Comparison of ENCODE assay signal across 8 cellular contexts in the genomic region with DNA sequence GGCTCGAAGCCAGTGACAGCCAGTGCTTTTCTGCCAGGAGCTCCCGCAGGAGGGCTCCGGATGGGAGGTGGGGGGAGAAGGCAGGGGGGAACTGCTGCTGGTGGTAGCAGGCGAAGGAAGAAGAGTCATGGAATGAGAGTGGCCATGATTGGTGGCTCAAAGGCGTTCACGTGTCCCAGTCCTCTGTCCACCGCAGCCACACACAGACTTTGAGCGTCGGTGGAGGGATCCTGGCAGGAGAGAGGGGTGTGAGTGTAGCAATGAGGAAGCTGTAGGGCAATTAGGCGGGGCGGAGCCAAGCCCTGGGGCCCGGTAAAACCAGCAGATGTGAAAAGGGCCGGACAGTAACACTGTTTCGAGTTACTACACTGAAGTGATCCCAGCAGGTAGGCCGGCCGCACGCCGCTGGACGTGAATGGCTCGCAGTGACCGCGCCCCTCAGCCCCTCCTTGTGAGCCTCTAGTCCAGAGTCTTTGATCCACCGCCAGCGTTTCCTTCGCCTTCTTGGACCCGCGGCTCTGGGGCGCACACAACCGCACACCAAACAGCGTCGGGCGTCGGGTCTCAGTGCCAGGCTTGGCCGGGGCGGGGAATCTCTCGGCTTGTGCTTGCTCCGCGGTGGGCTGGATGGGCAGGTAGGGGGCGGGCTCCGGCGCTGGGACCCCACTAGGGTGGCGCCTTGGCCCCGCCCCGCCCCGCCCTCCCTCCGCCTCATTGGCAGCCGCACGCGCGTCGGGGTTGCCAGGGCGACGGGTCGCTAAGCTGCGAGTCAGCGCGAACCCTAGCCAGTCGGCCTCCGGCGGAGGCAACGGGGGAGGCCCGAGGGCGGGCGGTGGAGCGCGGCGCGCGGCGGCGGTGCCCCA. TPM values are rescaled to one million over a fixed set of nuclear protein-coding genes. Genes with fewer than 3 reads are reported as not detected.
DNase-seq lines count a peak whose midpoint lies in the region; ATAC-seq lines count a peak whose summit lies in the region.

Gene LRRC10B (plus strand): TSS at position 788 of the 863 bp plus-strand sequence. CDS start 250 bp downstream, outside the sequence.

- intact Hi-C loops in left colon (cut with DNase I, micrococcal nuclease): no loop called here

- DNase-seq in activated CD4-positive, CD25-positive, alpha-beta regulatory T cell treated with anti-CD3 and anti-CD28 coated beads, Interleukin-2, amount 50 U/mL, for 72 hours: peak; percentile 37
- no peak for DNase-seq in activated CD4-positive, CD25-positive, alpha-beta regulatory T cell (lab: John Stamatoyannopoulos, UW)
- peak; percentile 87 for DNase-seq in NCI-H345 (lab: John Stamatoyannopoulos, UW)
- DNase-seq in left colon: peak; percentile 87 to 88
- DNase-seq in stimulated activated CD4-positive, alpha-beta T cell treated with anti-CD3 and anti-CD28 coated beads, TNF-alpha, amount 100 ng/mL, for 48 hours (ENCODE audit: low read depth in 3 of 3): peak in 2 of 3 donors; percentile 17 to 32

- no peaks in the 10 kb centered on the region for H3K36me3 Mint-ChIP-seq in activated naive CD8-positive, alpha-beta T cell

- ATAC-seq in left colon: peak; percentile 85
- no peak for ATAC-seq in GM18907 (IDR thresholded peaks at IDR 0.05; ENCODE audit: unreplicated experiment)
- no peak for ATAC-seq in activated CD4-positive, CD25-positive, alpha-beta regulatory T cell treated with anti-CD3 and anti-CD28 coated beads, Interleukin-2, amount 50 U/mL, for 24 hours

- H3K4me3 Mint-ChIP-seq in activated naive CD8-positive, alpha-beta T cell: peak within 1 kb of the TSS; percentile 79

- H3K27me3 Mint-ChIP-seq in activated naive CD8-positive, alpha-beta T cell: peaks cover 15% of the 10 kb centered on the region

- H3K4me1 Mint-ChIP-seq in activated naive CD8-positive, alpha-beta T cell (ENCODE audit: low read depth): peaks cover 3% of the 10 kb centered on the region

- no peak within 1 kb of the TSS for H3K27ac Mint-ChIP-seq in activated naive CD8-positive, alpha-beta T cell

- no peaks in the 10 kb centered on the region for H3K9me3 Mint-ChIP-seq in activated naive CD8-positive, alpha-beta T cell (ENCODE audit: low read depth)

RNA-seq across cellular contexts. Expression of gene LRRC10B, which starts in this region (rescaled TPM):
- under 1 TPM; 0.61 to 0.75 TPM for total RNA-seq in left colon

Comparison
In these comparisons a context has a peak if more than half of its experiments do, and no peak if none do; other contexts are left out.
1. DNase-seq: peak in activated CD4-positive, CD25-positive, alpha-beta regulatory T cell treated with anti-CD3 and anti-CD28 coated beads, Interleukin-2, amount 50 U/mL, for 72 hours (single experiment), NCI-H345 (single experiment) and stimulated activated CD4-positive, alpha-beta T cell treated with anti-CD3 and anti-CD28 coated beads, TNF-alpha, amount 100 ng/mL, for 48 hours (2 of 3); none in activated CD4-positive, CD25-positive, alpha-beta regulatory T cell (0 of 4).
2. Peak in DNase-seq and ATAC-seq in left colon; RNA of the gene not detected or under 1 TPM.